ENCODE assay signal across 7 cellular contexts in genomic region chr4:26402017-26402416, GRCh38.
A peak's percentile ranks its signal among the peaks of the same experiment; 100 is the strongest.
DNase-seq lines count a peak whose midpoint lies in the region; ATAC-seq, FAIRE-seq and TF ChIP-seq lines count a peak whose summit lies in the region.
"Not testable (repeated sequence)": the region's sequence is repeated elsewhere in the genome, so short reads cannot be mapped to it uniquely, and the experiment has no call there.

No MANE protein-coding gene starts in this region.

- not testable (repeated sequence) for TF ChIP-seq CTCF in GM23338 (conservative IDR thresholded peaks at IDR 0.05; ENCODE audit: low read depth in 2 of 2); OCI-LY3 (IDR thresholded peaks at IDR 0.05; ENCODE audit: low read depth, low read length); osteocyte (IDR thresholded peaks at IDR 0.05)

- H3K27me3 ChIP-seq in GM23338 (ENCODE audit: insufficient read depth); OCI-LY3 (ENCODE audit: low read depth, low read length): not testable (repeated sequence)

- peak; percentile 23 for ATAC-seq in GM18907 (IDR thresholded peaks at IDR 0.05; ENCODE audit: unreplicated experiment)
- not testable (repeated sequence) for ATAC-seq in GM23338; activated T-helper 17 cell treated with anti-CD3 and anti-CD28 coated beads, Interleukin-2, amount 50 U/mL, for 72 hours (replicated peaks)

- not testable (repeated sequence) for H4K20me1 ChIP-seq in GM23338 (replicated peaks; ENCODE audit: insufficient read depth)
- H4K20me1 ChIP-seq in OCI-LY3 (ENCODE audit: insufficient read depth, low read length), result peaks cover 60% of the 10 kb centered on the region

- H3K4me1 ChIP-seq in GM23338 (ENCODE audit: insufficient read depth) (peaks cover 20% of the 10 kb centered on the region), OCI-LY3 (ENCODE audit: low read length) (peaks cover 19% of the 10 kb centered on the region)

- H3K4me3 Mint-ChIP-seq in GM23338; activated T-helper 17 cell treated with anti-CD3 and anti-CD28 coated beads, Interleukin-2, amount 50 U/mL, for 72 hours; dendritic cell treated with granulocyte-macrophage colony-stimulating factor and Interleukin-4, amounts not matched to agents 40 ng/mL and 50 ng/mL, for 4 days; osteocyte (ENCODE audit: unreplicated experiment): not testable (repeated sequence)

- H3K9me2 ChIP-seq in GM23338 (ENCODE audit: insufficient read depth), result not testable (repeated sequence)

- H3K9ac ChIP-seq in OCI-LY3 (ENCODE audit: low read length), result not testable (repeated sequence)

- intact Hi-C loops in dendritic cell treated with granulocyte-macrophage colony-stimulating factor and Interleukin-4, amounts not matched to agents 40 ng/mL and 50 ng/mL, for 4 days (cut with micrococcal nuclease), result not testable (repeated sequence)

- not testable (repeated sequence) for H3K4me2 ChIP-seq in GM23338
- H3K4me2 ChIP-seq in OCI-LY3 (ENCODE audit: low read length), result peak overlapping the region; percentile 50

- H3K79me2 ChIP-seq in GM23338 (replicated peaks; ENCODE audit: insufficient read depth) (peaks cover 91% of the 10 kb centered on the region), OCI-LY3 (ENCODE audit: low read length) (peaks cover 21% of the 10 kb centered on the region; the same call in 1 of the 2 replicates)

- H3K4me3 ChIP-seq in GM23338, result not testable (repeated sequence)
- peak overlapping the region; percentile 23; the same call in 1 of the 2 replicates for H3K4me3 ChIP-seq in OCI-LY3 (ENCODE audit: low read length)

- H3K27me3 Mint-ChIP-seq in GM23338 (ENCODE audit: insufficient read depth, low read depth, poor library complexity); activated T-helper 17 cell treated with anti-CD3 and anti-CD28 coated beads, Interleukin-2, amount 50 U/mL, for 72 hours; dendritic cell treated with granulocyte-macrophage colony-stimulating factor and Interleukin-4, amounts not matched to agents 40 ng/mL and 50 ng/mL, for 4 days; osteocyte (ENCODE audit: unreplicated experiment): not testable (repeated sequence)

- DNase-seq in GM12892 (ENCODE audit: insufficient read length); GM23338 (ENCODE audit: low spot score); osteocyte (ENCODE audit: extremely low spot score, unreplicated experiment): not testable (repeated sequence)

- H2AFZ ChIP-seq in GM23338; OCI-LY3 (ENCODE audit: low read depth, low read length): not testable (repeated sequence)

- H3K36me3 ChIP-seq in GM23338 (ENCODE audit: insufficient read depth), result peaks cover 18% of the 10 kb centered on the region
- peaks cover 68% of the 10 kb centered on the region for H3K36me3 ChIP-seq in OCI-LY3 (replicated peaks; ENCODE audit: low read depth, low read length)

- peaks cover 25% of the 10 kb centered on the region for H3K9me3 Mint-ChIP-seq in GM23338
- H3K9me3 Mint-ChIP-seq in activated T-helper 17 cell treated with anti-CD3 and anti-CD28 coated beads, Interleukin-2, amount 50 U/mL, for 72 hours; osteocyte (ENCODE audit: unreplicated experiment): not testable (repeated sequence)
- H3K9me3 Mint-ChIP-seq in dendritic cell treated with granulocyte-macrophage colony-stimulating factor and Interleukin-4, amounts not matched to agents 40 ng/mL and 50 ng/mL, for 4 days, result peaks cover 18% of the 10 kb centered on the region

- H3F3A ChIP-seq in GM23338 (replicated peaks; ENCODE audit: low read depth), result not testable (repeated sequence)

- peaks cover 19% of the 10 kb centered on the region for H3K4me1 Mint-ChIP-seq in GM23338
- H3K4me1 Mint-ChIP-seq in activated T-helper 17 cell treated with anti-CD3 and anti-CD28 coated beads, Interleukin-2, amount 50 U/mL, for 72 hours, result peaks cover 26% of the 10 kb centered on the region
- peaks cover 23% of the 10 kb centered on the region for H3K4me1 Mint-ChIP-seq in dendritic cell treated with granulocyte-macrophage colony-stimulating factor and Interleukin-4, amounts not matched to agents 40 ng/mL and 50 ng/mL, for 4 days (ENCODE audit: low read depth)
- not testable (repeated sequence) for H3K4me1 Mint-ChIP-seq in osteocyte (ENCODE audit: unreplicated experiment)

- peak; percentile 78 for FAIRE-seq in GM12892 (lab: Jason Lieb, UNC)

- H3K9me3 ChIP-seq in OCI-LY3 (ENCODE audit: insufficient read depth, low read length), result peaks cover 19% of the 10 kb centered on the region; the same call in 1 of the 2 replicates

- not testable (repeated sequence) for H3K27ac Mint-ChIP-seq in GM23338
- peak overlapping the region; percentile 24 for H3K27ac Mint-ChIP-seq in activated T-helper 17 cell treated with anti-CD3 and anti-CD28 coated beads, Interleukin-2, amount 50 U/mL, for 72 hours
- peak overlapping the region; percentile 54 for H3K27ac Mint-ChIP-seq in dendritic cell treated with granulocyte-macrophage colony-stimulating factor and Interleukin-4, amounts not matched to agents 40 ng/mL and 50 ng/mL, for 4 days
- H3K27ac Mint-ChIP-seq in osteocyte (ENCODE audit: unreplicated experiment), result peak overlapping the region; percentile 45

- peak overlapping the region; percentile 40; the same call in 1 of the 2 replicates for H3K27ac ChIP-seq in GM23338 (ENCODE audit: low read depth)
- H3K27ac ChIP-seq in OCI-LY3 (ENCODE audit: low read length), result not testable (repeated sequence)

- not testable (repeated sequence) for TF ChIP-seq POLR2A in GM12892 (IDR thresholded peaks at IDR 0.05; ENCODE audit: low read depth, low read length)

- H3K36me3 Mint-ChIP-seq in GM23338 (ENCODE audit: low read depth) (peaks cover 72% of the 10 kb centered on the region), osteocyte (ENCODE audit: unreplicated experiment) (peaks cover 22% of the 10 kb centered on the region)
- peaks cover 100% of the 10 kb centered on the region for H3K36me3 Mint-ChIP-seq in activated T-helper 17 cell treated with anti-CD3 and anti-CD28 coated beads, Interleukin-2, amount 50 U/mL, for 72 hours (ENCODE audit: low read depth)
- peaks cover 83% of the 10 kb centered on the region for H3K36me3 Mint-ChIP-seq in dendritic cell treated with granulocyte-macrophage colony-stimulating factor and Interleukin-4, amounts not matched to agents 40 ng/mL and 50 ng/mL, for 4 days (ENCODE audit: low read depth)
